ENCODE assay signal across 14 cellular contexts in genomic region chr15:41233367-41233771, GRCh38. TPM values are rescaled to one million over a fixed set of nuclear protein-coding genes. Genes with fewer than 3 reads are reported as not detected.
DNase-seq lines count a peak whose midpoint lies in the region; ATAC-seq, FAIRE-seq and TF ChIP-seq lines count a peak whose summit lies in the region.
"Had no signal": no experiment of that assay in that cellular context is flagged by ENCODE, and none has a peak within 500 bp of the region (broad histone marks: within the 10 kb centered on the region; RNA-seq: fewer than 3 reads in every experiment).

No MANE protein-coding gene starts in this region.

- peaks cover 28% of the 10 kb centered on the region for H3K4me1 ChIP-seq in CD4-positive, alpha-beta memory T cell (ENCODE audit: insufficient read depth, low read length)

- no peak for FAIRE-seq in urothelium cell line (lab: Jason Lieb, UNC)
- FAIRE-seq: GM12891 had no signal

- DNase-seq in natural killer cell: no peak
- no peak for DNase-seq in natural killer cell treated with Interleukin-12 subunit alpha and Interleukin-12 subunit beta and Interleukin-15 and Interleukin-18, amount 100 ng/mL, for 72 hours (ENCODE audit: low spot score)
- DNase-seq in astrocyte of the spinal cord (ENCODE audit: low read depth, low spot score): peak; percentile 70
- DNase-seq in kidney epithelial cell (ENCODE audit: low read depth): peak; percentile 21
- DNase-seq in urothelium cell line (ENCODE audit: low spot score): no peak
- DNase-seq in NCI-H526 (lab: John Stamatoyannopoulos, UW): no peak
- DNase-seq in CD4-positive, alpha-beta memory T cell: no peak
- DNase-seq: activated CD8-positive, alpha-beta T cell treated with anti-CD3 and anti-CD28 coated beads for 36 hours; aorta; C1 segment of cervical spinal cord; SHP77 treated with DMSO at 0.1 percent for 48 hours had no signal

- H3K27me3 Mint-ChIP-seq in natural killer cell (ENCODE audit: low read depth in 2 of 2): no peaks in the 10 kb centered on the region
- H3K27me3 Mint-ChIP-seq in natural killer cell treated with Interleukin-12 subunit alpha and Interleukin-12 subunit beta and Interleukin-15 and Interleukin-18, amount 100 ng/mL, for 72 hours: no peaks in the 10 kb centered on the region
- H3K27me3 Mint-ChIP-seq in CD4-positive, alpha-beta memory T cell: no peaks in the 10 kb centered on the region
- H3K27me3 Mint-ChIP-seq: activated CD8-positive, alpha-beta T cell treated with anti-CD3 and anti-CD28 coated beads for 36 hours had no signal

- H3K4me3 ChIP-seq in astrocyte of the spinal cord (ENCODE audit: low read depth, low read length) (no peak overlapping the region), kidney epithelial cell (ENCODE audit: low read depth, low read length) (no peak overlapping the region)
- H3K4me3 ChIP-seq in CD4-positive, alpha-beta memory T cell (ENCODE audit: low read length in 2 of 2): no peak overlapping the region

- H3K4me3 Mint-ChIP-seq in natural killer cell: peak overlapping the region; percentile 32
- H3K4me3 Mint-ChIP-seq in natural killer cell treated with Interleukin-12 subunit alpha and Interleukin-12 subunit beta and Interleukin-15 and Interleukin-18, amount 100 ng/mL, for 72 hours: no peak overlapping the region
- H3K4me3 Mint-ChIP-seq in CD4-positive, alpha-beta memory T cell: no peak overlapping the region
- H3K4me3 Mint-ChIP-seq: activated CD8-positive, alpha-beta T cell treated with anti-CD3 and anti-CD28 coated beads for 36 hours had no signal

- peaks cover 35 to 37% of the 10 kb centered on the region in 2 donors for H3K4me1 Mint-ChIP-seq in natural killer cell
- H3K4me1 Mint-ChIP-seq in natural killer cell treated with Interleukin-12 subunit alpha and Interleukin-12 subunit beta and Interleukin-15 and Interleukin-18, amount 100 ng/mL, for 72 hours (ENCODE audit: low read depth in 2 of 2): peaks cover 20 to 24% of the 10 kb centered on the region in 2 donors
- H3K4me1 Mint-ChIP-seq in CD4-positive, alpha-beta memory T cell: peaks cover 20 to 39% (median 29%) of the 10 kb centered on the region in 4 donors

- H3K36me3 ChIP-seq in kidney epithelial cell (ENCODE audit: control insufficient read depth, insufficient read depth, low read length): no peaks in the 10 kb centered on the region
- H3K36me3 ChIP-seq in CD4-positive, alpha-beta memory T cell (ENCODE audit: insufficient read depth, low read length): no peaks in the 10 kb centered on the region

- TF ChIP-seq CTCF in natural killer cell (IDR thresholded peaks at IDR 0.05): no peak
- TF ChIP-seq CTCF in astrocyte of the spinal cord (IDR thresholded peaks at IDR 0.05; ENCODE audit: low read depth, low read length): no peak
- no peak for TF ChIP-seq CTCF in kidney epithelial cell (IDR thresholded peaks at IDR 0.05; ENCODE audit: insufficient read depth, low read length, poor library complexity, severe bottlenecking)

- H3K27ac ChIP-seq in CD4-positive, alpha-beta memory T cell (ENCODE audit: low read depth, low read length): no peak overlapping the region

- ATAC-seq in natural killer cell (no peak), GM19463 (IDR thresholded peaks at IDR 0.05; ENCODE audit: unreplicated experiment) (no peak)
- ATAC-seq in natural killer cell treated with Interleukin-12 subunit alpha and Interleukin-12 subunit beta and Interleukin-15 and Interleukin-18, amount 100 ng/mL, for 72 hours: no peak
- ATAC-seq: activated CD8-positive, alpha-beta T cell treated with anti-CD3 and anti-CD28 coated beads for 36 hours had no signal

- H3K36me3 Mint-ChIP-seq in natural killer cell: no peaks in the 10 kb centered on the region
- no peaks in the 10 kb centered on the region for H3K36me3 Mint-ChIP-seq in natural killer cell treated with Interleukin-12 subunit alpha and Interleukin-12 subunit beta and Interleukin-15 and Interleukin-18, amount 100 ng/mL, for 72 hours
- peaks cover 0 to 4% of the 10 kb centered on the region in 2 donors for H3K36me3 Mint-ChIP-seq in CD4-positive, alpha-beta memory T cell

- peak overlapping the region in 1 of 2 donors; percentile 97 for H3K27ac Mint-ChIP-seq in natural killer cell
- no peak overlapping the region for H3K27ac Mint-ChIP-seq in natural killer cell treated with Interleukin-12 subunit alpha and Interleukin-12 subunit beta and Interleukin-15 and Interleukin-18, amount 100 ng/mL, for 72 hours
- peak overlapping the region in 2 of 7 donors; percentile 2 to 95 for H3K27ac Mint-ChIP-seq in CD4-positive, alpha-beta memory T cell
- H3K27ac Mint-ChIP-seq: activated CD8-positive, alpha-beta T cell treated with anti-CD3 and anti-CD28 coated beads for 36 hours had no signal

- no peaks in the 10 kb centered on the region for H3K9me3 ChIP-seq in CD4-positive, alpha-beta memory T cell (ENCODE audit: control insufficient read depth in 1 of 2, low read length in 2 of 2)

- H3K9me3 Mint-ChIP-seq in natural killer cell: no peaks in the 10 kb centered on the region
- no peaks in the 10 kb centered on the region for H3K9me3 Mint-ChIP-seq in natural killer cell treated with Interleukin-12 subunit alpha and Interleukin-12 subunit beta and Interleukin-15 and Interleukin-18, amount 100 ng/mL, for 72 hours
- no peaks in the 10 kb centered on the region for H3K9me3 Mint-ChIP-seq in CD4-positive, alpha-beta memory T cell
- H3K9me3 Mint-ChIP-seq: activated CD8-positive, alpha-beta T cell treated with anti-CD3 and anti-CD28 coated beads for 36 hours had no signal

- in situ Hi-C loops in astrocyte of the spinal cord (cut with HindIII; ENCODE audit: low sequenced_read_pairs): no loop called here

- POLR2A ChIA-PET in CD4-positive, alpha-beta memory T cell (lab: Charles Lee; ENCODE audit: partially characterized antibody): no interaction called here

- H3K27me3 ChIP-seq in kidney epithelial cell (ENCODE audit: control insufficient read depth, insufficient read depth, low read length): no peaks in the 10 kb centered on the region
- no peaks in the 10 kb centered on the region for H3K27me3 ChIP-seq in CD4-positive, alpha-beta memory T cell (ENCODE audit: insufficient read depth, low read length)

- intact Hi-C loops in natural killer cell (cut with micrococcal nuclease): no loop called here
- intact Hi-C loops in CD4-positive, alpha-beta memory T cell (cut with micrococcal nuclease): loop anchor here (5.0 kb wide), 1 partner anchor 911 kb away; the partner anchor contains the start of gene INAFM2

- CTCF ChIA-PET in CD4-positive, alpha-beta memory T cell (lab: Charles Lee; ENCODE audit: partially characterized antibody): no interaction called here

RNA-seq across cellular contexts. Expression of gene CHP1, which starts 2.3 kb away (rescaled TPM):
- total RNA-seq in natural killer cell: 10 to 100 TPM; 50.7 to 55.9 (median 51.3) TPM
- total RNA-seq in natural killer cell treated with Interleukin-12 subunit alpha and Interleukin-12 subunit beta and Interleukin-15 and Interleukin-18, amount 100 ng/mL, for 72 hours: 10 to 100 TPM; 42.3 to 51.8 TPM
- total RNA-seq in kidney epithelial cell: 127 and 156 TPM in 2 replicates
- 10 to 100 TPM; 26.4 to 27.1 TPM for total RNA-seq in CD4-positive, alpha-beta memory T cell
- polyA plus RNA-seq in CD4-positive, alpha-beta memory T cell: 10 to 100 TPM in 1 of 2 donors, 1 to 10 TPM in 1; 9.8 to 16.4 TPM

RNA-seq across cellular contexts. Expression of gene EXD1, which starts 2.8 kb away (rescaled TPM):
- total RNA-seq in natural killer cell: not detected
- total RNA-seq in natural killer cell treated with Interleukin-12 subunit alpha and Interleukin-12 subunit beta and Interleukin-15 and Interleukin-18, amount 100 ng/mL, for 72 hours: not detected
- total RNA-seq in kidney epithelial cell: 0.17 TPM in 1 of 2 replicates, not detected in the other
- total RNA-seq in CD4-positive, alpha-beta memory T cell: not detected
- not detected for polyA plus RNA-seq in CD4-positive, alpha-beta memory T cell
- total RNA-seq: activated CD8-positive, alpha-beta T cell treated with anti-CD3 and anti-CD28 coated beads for 36 hours; aorta; urinary bladder had no signal
- polyA plus RNA-seq: aorta, urinary bladder had no signal

Comparison
In these comparisons a context has a peak if more than half of its experiments do, and no peak if none do; other contexts are left out.
1. DNase-seq: peak in astrocyte of the spinal cord (single experiment) and kidney epithelial cell (single experiment); none in natural killer cell (single experiment), natural killer cell treated with Interleukin-12 subunit alpha and Interleukin-12 subunit beta and Interleukin-15 and Interleukin-18, amount 100 ng/mL, for 72 hours (single experiment), urothelium cell line (single experiment), NCI-H526 (0 of 2) and CD4-positive, alpha-beta memory T cell (0 of 5).